Comparison of ENCODE assay signal across 9 cellular contexts in the genomic region with DNA sequence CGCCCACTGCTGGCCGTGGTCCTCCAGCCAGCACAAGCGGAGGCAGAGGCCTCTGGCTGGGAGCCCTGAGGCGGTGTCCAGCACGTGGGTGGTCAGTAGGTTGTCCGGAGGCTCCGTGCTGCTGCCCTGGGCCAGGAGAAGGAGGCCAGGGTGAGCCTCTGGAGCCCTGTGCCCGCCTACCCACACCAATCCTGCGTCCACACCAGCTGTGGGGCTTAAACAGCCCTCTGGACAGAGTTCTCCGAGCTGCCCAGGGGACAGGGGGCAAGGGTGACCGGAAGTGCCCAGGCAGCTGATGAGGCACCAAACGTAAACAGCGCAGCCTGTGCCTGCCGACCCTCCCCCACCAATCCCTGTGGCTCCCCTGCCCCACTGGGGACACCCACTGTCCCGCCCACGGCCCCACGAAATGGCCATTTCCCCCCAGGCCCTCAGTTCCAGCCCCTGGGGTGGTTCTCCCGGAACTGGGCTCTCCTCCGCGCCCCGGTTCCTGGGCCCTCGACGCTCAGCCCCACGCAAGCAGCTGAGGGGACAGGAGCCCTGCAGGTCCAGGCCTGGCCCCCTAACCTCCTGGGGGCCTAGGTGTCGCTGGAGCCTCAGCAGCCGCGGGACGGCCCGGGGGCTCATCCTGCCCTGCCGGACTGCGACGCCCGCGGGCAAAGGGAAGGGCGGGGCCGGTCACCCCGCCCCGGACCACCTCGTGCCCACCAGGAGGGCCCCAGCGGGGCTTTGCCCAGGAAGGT. TPM values are rescaled to one million over a fixed set of nuclear protein-coding genes. Genes with fewer than 3 reads are reported as not detected.
A peak's percentile ranks its signal among the peaks of the same experiment; 100 is the strongest.
DNase-seq lines count a peak whose midpoint lies in the region; ATAC-seq, FAIRE-seq and TF ChIP-seq lines count a peak whose summit lies in the region.
"Had no signal": no experiment of that assay in that cellular context is flagged by ENCODE, and none has a peak within 500 bp of the region (broad histone marks: within the 10 kb centered on the region; RNA-seq: fewer than 3 reads in every experiment).

No MANE protein-coding gene starts in this region.

- H3K9me3 ChIP-seq in astrocyte (ENCODE audit: insufficient read depth, low read depth, low read length) (no peaks in the 10 kb centered on the region), iPS-15b (ENCODE audit: control insufficient read depth, insufficient read depth, low read length) (no peaks in the 10 kb centered on the region), gastrocnemius medialis (no peaks in the 10 kb centered on the region)

- no peak overlapping the region for H3K27ac ChIP-seq in astrocyte (ENCODE audit: low read depth, low read length)
- peak overlapping the region in 1 of 4 donors; percentile 56 for H3K27ac ChIP-seq in gastrocnemius medialis

- peak; percentile 19 to 31 for TF ChIP-seq POLR2A in gastrocnemius medialis (IDR thresholded peaks at IDR 0.05)

- FAIRE-seq in astrocyte (lab: Jason Lieb, UNC) = no peak

- intact Hi-C loops in gastrocnemius medialis (cut with DNase I; ENCODE audit: low total_unique reads) = no loop called here

- H3K27me3 ChIP-seq in astrocyte (ENCODE audit: insufficient read depth, low read length) (peaks cover 3% of the 10 kb centered on the region), iPS-15b (ENCODE audit: control insufficient read depth, insufficient read depth, low read length) (no peaks in the 10 kb centered on the region), gastrocnemius medialis (peaks cover 0 to 10% (median 8%) of the 10 kb centered on the region in 3 donors)

- peak overlapping the region; percentile 81 for H3K4me2 ChIP-seq in astrocyte (ENCODE audit: low read length)

- H3K36me3 ChIP-seq in astrocyte (ENCODE audit: insufficient read depth, low read length) (no peaks in the 10 kb centered on the region), iPS-15b (ENCODE audit: control insufficient read depth, insufficient read depth, low read length) (peaks cover 17% of the 10 kb centered on the region), gastrocnemius medialis (peaks cover 0 to 7% of the 10 kb centered on the region in 2 donors)

- H3K79me2 ChIP-seq in astrocyte (ENCODE audit: insufficient read depth, low read length) = no peaks in the 10 kb centered on the region

- H3K9me3 Mint-ChIP-seq in astrocyte (ENCODE audit: unreplicated experiment) = peaks cover 7% of the 10 kb centered on the region
- H3K9me3 Mint-ChIP-seq: memory B cell had no signal

- H3K9ac ChIP-seq in astrocyte (ENCODE audit: low read length) (peak overlapping the region; percentile 29), iPS-15b (ENCODE audit: low read depth, low read length) (no peak overlapping the region)

- peak overlapping the region; percentile 28 for H3K4me3 ChIP-seq in astrocyte (ENCODE audit: insufficient read depth, low read depth, low read length)
- peak overlapping the region; percentile 74 for H3K4me3 ChIP-seq in iPS-15b (ENCODE audit: low read depth, low read length)
- peak overlapping the region; percentile 56 to 77 (median 63) for H3K4me3 ChIP-seq in gastrocnemius medialis

- in situ Hi-C loops in gastrocnemius medialis (cut with MboI; ENCODE audit: low sequenced_read_pairs in 4 of 4) = no loop called here

- peak; percentile 32 for DNase-seq in HCEC 1CT
- peak; percentile 38 for DNase-seq in astrocyte (ENCODE audit: low read depth)
- peak; percentile 32 to 56 for DNase-seq in gastrocnemius medialis
- no peak for DNase-seq in putamen (ENCODE audit: low spot score)
- DNase-seq in NCI-H187 treated with DMSO at 0.1 percent for 48 hours (lab: John Stamatoyannopoulos, UW) = no peak
- DNase-seq in NCI-H1436 (lab: John Stamatoyannopoulos, UW) = no peak

- H3K27ac Mint-ChIP-seq in astrocyte (ENCODE audit: unreplicated experiment) = no peak overlapping the region
- H3K27ac Mint-ChIP-seq: memory B cell had no signal

- peaks cover 20% of the 10 kb centered on the region for H3K4me1 ChIP-seq in astrocyte (ENCODE audit: insufficient read depth, low read length)
- H3K4me1 ChIP-seq in iPS-15b (ENCODE audit: control insufficient read depth, insufficient read depth, low read length) = no peaks in the 10 kb centered on the region
- H3K4me1 ChIP-seq in gastrocnemius medialis = peaks cover 7 to 11% of the 10 kb centered on the region in 2 donors

- H3K4me1 Mint-ChIP-seq in astrocyte (ENCODE audit: low read depth, unreplicated experiment) = peaks cover 2% of the 10 kb centered on the region

- ATAC-seq in gastrocnemius medialis (peak; percentile 40 to 57), GM21786 (IDR thresholded peaks at IDR 0.05; ENCODE audit: unreplicated experiment) (no peak)

- TF ChIP-seq CTCF in astrocyte (IDR thresholded peaks at IDR 0.05; ENCODE audit: insufficient read depth, low read depth, low read length) = no peak
- TF ChIP-seq CTCF in gastrocnemius medialis (IDR thresholded peaks at IDR 0.05 in 4 of 5, conservative IDR thresholded peaks at IDR 0.05 in 1 of 5) = no peak

- no peak overlapping the region for H3K4me3 Mint-ChIP-seq in astrocyte (ENCODE audit: unreplicated experiment)
- H3K4me3 Mint-ChIP-seq: memory B cell had no signal

- H3K27me3 Mint-ChIP-seq in astrocyte (ENCODE audit: low read depth, unreplicated experiment) = peaks cover 9% of the 10 kb centered on the region

- H2AFZ ChIP-seq in astrocyte (ENCODE audit: low read depth, low read length) = peak overlapping the region; percentile 72

- H4K20me1 ChIP-seq in astrocyte (ENCODE audit: insufficient read depth, low read length) = peaks cover 13% of the 10 kb centered on the region

- peaks cover 1% of the 10 kb centered on the region for H3K36me3 Mint-ChIP-seq in astrocyte (ENCODE audit: low read depth, unreplicated experiment)
- H3K36me3 Mint-ChIP-seq: memory B cell had no signal

RNA-seq across cellular contexts. Expression of a gene that starts 27.9 kb away (rescaled TPM):
- total RNA-seq in astrocyte (18.1 and 24.0 TPM in 2 replicates), gastrocnemius medialis (10 to 100 TPM in 3 of 4 donors, 1 to 10 TPM in 1; 9.3 to 25.9 (median 23.7) TPM)

RNA-seq across cellular contexts. Expression of a gene that starts 30.0 kb away (rescaled TPM):
- total RNA-seq in astrocyte (not detected in 2 replicates), gastrocnemius medialis (not detected)

Comparison
In these comparisons a context has a peak if more than half of its experiments do, and no peak if none do; other contexts are left out.
1. DNase-seq: peak in HCEC 1CT (single experiment), astrocyte (single experiment) and gastrocnemius medialis (2 of 2); none in putamen (single experiment), NCI-H187 treated with DMSO at 0.1 percent for 48 hours (single experiment) and NCI-H1436 (single experiment).
2. Peak in every context shown above with its lines, with median percentiles within 50 percentile points of each other: H3K4me3 ChIP-seq.